ENCODE assay signal across 26 cellular contexts in the genomic region with DNA sequence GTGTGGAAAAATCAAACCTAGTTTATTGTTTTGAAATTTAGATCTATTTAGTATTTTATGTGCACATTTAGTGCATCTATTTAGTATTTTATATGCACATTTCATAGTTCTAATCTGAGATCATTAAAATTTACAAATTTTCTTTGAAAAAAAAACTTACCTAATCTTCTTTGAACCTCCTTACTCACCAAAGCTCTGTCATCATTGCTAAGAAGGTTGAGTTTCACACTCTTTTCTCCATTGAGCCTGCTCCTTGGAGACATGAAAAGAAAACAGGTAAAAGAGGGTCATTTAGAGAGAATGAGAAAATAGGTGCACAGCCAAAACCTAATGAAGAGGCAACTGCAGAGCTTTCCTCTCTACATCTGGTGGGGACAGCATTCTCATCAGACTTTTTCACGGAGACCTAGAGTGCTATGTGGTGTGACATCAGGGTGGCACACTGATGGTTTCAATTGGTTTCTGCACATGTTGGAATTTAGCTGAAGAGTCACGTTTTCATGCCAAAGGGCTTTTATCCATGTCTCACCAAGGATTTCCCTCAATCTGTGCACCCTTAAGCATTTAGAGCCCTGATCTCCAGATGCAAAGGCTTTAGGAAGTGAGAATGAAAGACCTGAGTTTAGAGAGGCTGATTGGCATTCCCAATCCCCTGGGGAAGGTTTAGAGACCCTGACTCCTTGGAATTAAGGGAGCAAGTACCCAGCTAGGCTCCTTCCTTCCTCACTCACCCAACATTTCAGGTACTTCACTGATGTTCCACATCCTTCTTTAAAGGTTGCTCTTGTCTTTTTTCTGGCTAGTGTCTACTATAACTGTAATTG.
DNase-seq lines count a peak whose midpoint lies in the region; ATAC-seq, FAIRE-seq and TF ChIP-seq lines count a peak whose summit lies in the region.
"Had no signal": no experiment of that assay in that cellular context is flagged by ENCODE, and none has a peak within 500 bp of the region (broad histone marks: within the 10 kb centered on the region; RNA-seq: fewer than 3 reads in every experiment).

No MANE protein-coding gene starts in this region.

- CTCF ChIA-PET in A549 (lab: Yijun Ruan, JAX) (interaction anchor here (2.0 to 2.3 kb wide), 2 partner anchors 31 to 102 kb away, joined by 6 to 14 read pairs; partner anchors contain the start of gene MET), mammary epithelial cell (lab: Charles Lee; ENCODE audit: low non-redundant PET) (no interaction called here)

- H3K36me3 Mint-ChIP-seq in HFFc6 (ENCODE audit: low read depth) (peaks cover 68% of the 10 kb centered on the region), endothelial cell (ENCODE audit: low read depth, unreplicated experiment) (peaks cover 6% of the 10 kb centered on the region)
- H3K36me3 Mint-ChIP-seq: activated naive CD4-positive, alpha-beta T cell treated with anti-CD3 and anti-CD28 coated beads, Interleukin-2, amount 50 U/mL, for 24 hours had no signal

- no peak overlapping the region for H2AFZ ChIP-seq in mammary epithelial cell (ENCODE audit: low read depth, low read length)

- H3K79me2 ChIP-seq in mammary epithelial cell (ENCODE audit: insufficient read depth, low read length), result no peaks in the 10 kb centered on the region

- no peak for TF ChIP-seq EP300 in A549 (IDR thresholded peaks at IDR 0.05)

- no peak for FAIRE-seq in A549 (lab: Jason Lieb, UNC)
- FAIRE-seq: D721Med, G401.6 had no signal

- H3K4me2 ChIP-seq in A549 (peak overlapping the region; percentile 81), mammary epithelial cell (ENCODE audit: insufficient read depth, low read depth, low read length) (no peak overlapping the region)
- H3K4me2 ChIP-seq: KMS-11 had no signal

- POLR2A ChIA-PET in A549 (lab: Yijun Ruan, JAX), result interaction anchor here (1.0 kb wide), 1 partner anchor 56 kb away, joined by 3 read pairs; no protein-coding TSS in a partner anchor

- H3K9ac ChIP-seq in mammary epithelial cell (ENCODE audit: insufficient read depth, low read length) (no peak overlapping the region), liver (ENCODE audit: low read depth in 1 of 2, low read length in 2 of 2) (no peak overlapping the region)
- H3K9ac ChIP-seq: KMS-11 had no signal

- H3K4me1 ChIP-seq in A549 (peaks cover 84% of the 10 kb centered on the region), mammary epithelial cell (ENCODE audit: insufficient read depth, low read length) (peaks cover 48% of the 10 kb centered on the region), liver (ENCODE audit: control insufficient read depth in 4 of 4, insufficient read depth in 4 of 4, low read length in 3 of 4) (peaks cover 2 to 29% (median 7%) of the 10 kb centered on the region in 4 donors)

- intact Hi-C loops in mammary epithelial cell (cut with micrococcal nuclease), result no loop called here

- no peak for DNase-seq in A549 (ENCODE audit: low read depth in 1 of 2, low spot score in 1 of 2)
- no peak for DNase-seq in HFFc6
- DNase-seq in mammary epithelial cell, result no peak
- no peak for DNase-seq in endothelial cell (ENCODE audit: low spot score)
- DNase-seq in NCI-H748 treated with DMSO at 0.1 percent for 48 hours (lab: John Stamatoyannopoulos, UW), result no peak
- DNase-seq: activated CD4-positive, alpha-beta T cell treated with anti-CD3 and anti-CD28 coated beads, Interleukin-2, amount 10 ng/mL, durations not matched to agents 7 days and 5 days; aorta; C1 segment of cervical spinal cord; foreskin melanocyte; hippocampal formation; islet precursor cell; NCI-H2029; NCI-H82; stimulated activated CD4-positive, alpha-beta T cell treated with anti-CD3 and anti-CD28 coated beads, Interleukin-4, amount 100 ng/mL, for 4 hours had no signal

- TF ChIP-seq CTCF in A549 (IDR thresholded peaks at IDR 0.05), result no peak
- no peak for TF ChIP-seq CTCF in HFFc6 (IDR thresholded peaks at IDR 0.05)
- no peak for TF ChIP-seq CTCF in mammary epithelial cell (conservative IDR thresholded peaks at IDR 0.05 in 1 of 2, IDR thresholded peaks at IDR 0.05 in 1 of 2; ENCODE audit: extremely low read depth in 1 of 2, insufficient read depth in 1 of 2, low read depth in 1 of 2, low read length in 2 of 2)
- TF ChIP-seq CTCF in liver (IDR thresholded peaks at IDR 0.05; ENCODE audit: low read depth, low read length, missing input control), result no peak
- no peak for TF ChIP-seq CTCF in endothelial cell (IDR thresholded peaks at IDR 0.05; ENCODE audit: unreplicated experiment)

- dilution Hi-C loops in mammary epithelial cell (cut with HindIII; ENCODE audit: low sequenced_read_pairs), result no loop called here

- H3K4me3 ChIP-seq in A549 (peak overlapping the region; percentile 17; the same call in 1 of the 3 replicates), mammary epithelial cell (replicated peaks in 1 of 3; ENCODE audit: insufficient read depth in 1 of 3, low read depth in 2 of 3, low read length in 3 of 3) (no peak overlapping the region), liver (ENCODE audit: low read depth in 1 of 3, low read length in 3 of 3) (no peak overlapping the region)
- H3K4me3 ChIP-seq: lung, tibial nerve had no signal

- ATAC-seq in A549, result no peak
- no peak for ATAC-seq in GM21381 (IDR thresholded peaks at IDR 0.05; ENCODE audit: unreplicated experiment)
- no peak for ATAC-seq in GM21526 (IDR thresholded peaks at IDR 0.05; ENCODE audit: low FRiP score, unreplicated experiment)

- in situ Hi-C loops in mammary epithelial cell (cut with MboI; ENCODE audit: low sequenced_read_pairs in 2 of 2), result no loop called here

- H3K9me3 ChIP-seq in A549 (peaks cover 4% of the 10 kb centered on the region; the same call in 2 of the 3 replicates), mammary epithelial cell (replicated peaks; ENCODE audit: insufficient read depth, low read length) (no peaks in the 10 kb centered on the region), liver (ENCODE audit: control insufficient read depth in 4 of 4, low read length in 3 of 4) (no peaks in the 10 kb centered on the region)
- H3K9me3 ChIP-seq: tibial nerve had no signal

- H3K27ac ChIP-seq in A549, result peak overlapping the region; percentile 88 to 90
- peak overlapping the region; percentile 82 for H3K27ac ChIP-seq in mammary epithelial cell (ENCODE audit: insufficient read depth, low read depth, low read length)
- H3K27ac ChIP-seq in liver (ENCODE audit: low read depth in 1 of 2, low read length in 2 of 2), result peak overlapping the region; percentile 89 to 90
- H3K27ac ChIP-seq: KMS-11, tibial nerve had no signal

- H4K20me1 ChIP-seq in mammary epithelial cell (ENCODE audit: insufficient read depth, low read length), result no peaks in the 10 kb centered on the region

- H3K27ac Mint-ChIP-seq in HFFc6, result peak overlapping the region; percentile 88
- no peak overlapping the region for H3K27ac Mint-ChIP-seq in endothelial cell (ENCODE audit: unreplicated experiment)
- H3K27ac Mint-ChIP-seq: activated CD4-positive, alpha-beta T cell treated with anti-CD3 and anti-CD28 coated beads, Interleukin-2, amount 10 ng/mL, durations not matched to agents 7 days and 5 days; activated naive CD4-positive, alpha-beta T cell treated with anti-CD3 and anti-CD28 coated beads, Interleukin-2, amount 50 U/mL, for 24 hours; activated T-helper 1 cell treated with anti-CD3 and anti-CD28 coated beads, Interleukin-12 subunit alpha, Interleukin-12 subunit beta, Interleukin-2, Interleukin-4 antibody, amounts not matched to agents 30 ng/mL and 10 ng/mL and 1 ng/mL, durations not matched to agents 14 hours and 24 hours and 36 hours; stimulated activated naive CD8-positive, alpha-beta T cell treated with anti-CD3 and anti-CD28 coated beads, Interleukin-15, Interleukin-2, amounts not matched to agents 100 ng/mL and 50 ng/mL, for 24 hours had no signal

- H3K27me3 Mint-ChIP-seq in HFFc6 (ENCODE audit: insufficient read depth) (no peaks in the 10 kb centered on the region), endothelial cell (ENCODE audit: unreplicated experiment) (no peaks in the 10 kb centered on the region)

- H3K27me3 ChIP-seq in mammary epithelial cell (ENCODE audit: insufficient read depth, low read length), result no peaks in the 10 kb centered on the region
- H3K27me3 ChIP-seq in liver (ENCODE audit: control insufficient read depth in 4 of 4, insufficient read depth in 4 of 4, low read length in 3 of 4), result no peaks in the 10 kb centered on the region
- H3K27me3 ChIP-seq: tibial nerve had no signal

- peaks cover 15% of the 10 kb centered on the region for H3K9me3 Mint-ChIP-seq in HFFc6
- H3K9me3 Mint-ChIP-seq in endothelial cell (ENCODE audit: unreplicated experiment), result no peaks in the 10 kb centered on the region
- H3K9me3 Mint-ChIP-seq: activated CD4-positive, alpha-beta T cell treated with anti-CD3 and anti-CD28 coated beads, Interleukin-2, amount 10 ng/mL, durations not matched to agents 7 days and 5 days; activated naive CD4-positive, alpha-beta T cell treated with anti-CD3 and anti-CD28 coated beads, Interleukin-2, amount 50 U/mL, for 24 hours; activated T-helper 1 cell treated with anti-CD3 and anti-CD28 coated beads, Interleukin-12 subunit alpha, Interleukin-12 subunit beta, Interleukin-2, Interleukin-4 antibody, amounts not matched to agents 30 ng/mL and 10 ng/mL and 1 ng/mL, durations not matched to agents 14 hours and 24 hours and 36 hours; central memory CD8-positive, alpha-beta T cell; stimulated activated naive CD8-positive, alpha-beta T cell treated with anti-CD3 and anti-CD28 coated beads, Interleukin-15, Interleukin-2, amounts not matched to agents 100 ng/mL and 50 ng/mL, for 24 hours had no signal

- whole genome bisulfite sequencing in A549 (ENCODE audit: missing lambda C conversion rate), result 74% methylated on average over 2 of the region's 2 CpGs
- WGBS in mammary epithelial cell (ENCODE audit: low coverage, missing lambda C conversion rate), result 92% methylated on average over 2 of the region's 2 CpGs
- WGBS in liver, result 91% methylated on average over 2 of the region's 2 CpGs

- H3K4me1 Mint-ChIP-seq in HFFc6 (ENCODE audit: low read depth) (peaks cover 87% of the 10 kb centered on the region), endothelial cell (ENCODE audit: unreplicated experiment) (peaks cover 11% of the 10 kb centered on the region)
- H3K4me1 Mint-ChIP-seq: activated CD4-positive, alpha-beta T cell treated with anti-CD3 and anti-CD28 coated beads, Interleukin-2, amount 10 ng/mL, durations not matched to agents 7 days and 5 days; activated naive CD4-positive, alpha-beta T cell treated with anti-CD3 and anti-CD28 coated beads, Interleukin-2, amount 50 U/mL, for 24 hours; central memory CD8-positive, alpha-beta T cell had no signal

- no peak for TF ChIP-seq POLR2A in A549 (IDR thresholded peaks at IDR 0.05; ENCODE audit: low read length)

- H3K4me3 Mint-ChIP-seq in HFFc6, result peak overlapping the region; percentile 65
- no peak overlapping the region for H3K4me3 Mint-ChIP-seq in endothelial cell (ENCODE audit: unreplicated experiment)
- H3K4me3 Mint-ChIP-seq: activated CD4-positive, alpha-beta T cell treated with anti-CD3 and anti-CD28 coated beads, Interleukin-2, amount 10 ng/mL, durations not matched to agents 7 days and 5 days; activated naive CD4-positive, alpha-beta T cell treated with anti-CD3 and anti-CD28 coated beads, Interleukin-2, amount 50 U/mL, for 24 hours; activated T-helper 1 cell treated with anti-CD3 and anti-CD28 coated beads, Interleukin-12 subunit alpha, Interleukin-12 subunit beta, Interleukin-2, Interleukin-4 antibody, amounts not matched to agents 30 ng/mL and 10 ng/mL and 1 ng/mL, durations not matched to agents 14 hours and 24 hours and 36 hours; central memory CD8-positive, alpha-beta T cell; stimulated activated naive CD8-positive, alpha-beta T cell treated with anti-CD3 and anti-CD28 coated beads, Interleukin-15, Interleukin-2, amounts not matched to agents 100 ng/mL and 50 ng/mL, for 24 hours had no signal

- H3K36me3 ChIP-seq in mammary epithelial cell (ENCODE audit: insufficient read depth, low read length), result peaks cover 30% of the 10 kb centered on the region
- H3K36me3 ChIP-seq in liver (ENCODE audit: control insufficient read depth in 4 of 4, insufficient read depth in 3 of 4, low read depth in 1 of 4, low read length in 3 of 4), result peaks cover 0 to 10% (median 3%) of the 10 kb centered on the region in 4 donors

- TF ChIP-seq RAD21 in A549 (conservative IDR thresholded peaks at IDR 0.05 in 1 of 2, IDR thresholded peaks at IDR 0.05 in 1 of 2) (no peak), liver (IDR thresholded peaks at IDR 0.05) (no peak)

- no TSS peak for BruUV-seq in mammary epithelial cell (replicated peaks; lab: Mats Ljungman, UMichigan)
